In genomic region chr1:12202577-12202976, GRCh38 we compare ENCODE assay signal across 22 cellular contexts. TPM values are rescaled to one million over a fixed set of nuclear protein-coding genes. Genes with fewer than 3 reads are reported as not detected.
DNase-seq lines count a peak whose midpoint lies in the region; ATAC-seq and TF ChIP-seq lines count a peak whose summit lies in the region.
"Had no signal": no experiment of that assay in that cellular context is flagged by ENCODE, and none has a peak within 500 bp of the region (broad histone marks: within the 10 kb centered on the region; RNA-seq: fewer than 3 reads in every experiment).

No MANE protein-coding gene starts in this region.

- H3K4me1 ChIP-seq in foreskin keratinocyte, result no peaks in the 10 kb centered on the region

- peaks cover 6% of the 10 kb centered on the region for H3K27me3 ChIP-seq in foreskin keratinocyte
- H3K27me3 ChIP-seq: cardiac muscle cell, left lung, vagina had no signal

- no peak for TF ChIP-seq CTCF in endothelial cell (IDR thresholded peaks at IDR 0.05; ENCODE audit: unreplicated experiment)
- TF ChIP-seq CTCF in foreskin keratinocyte (conservative IDR thresholded peaks at IDR 0.05), result no peak

- H3K27ac ChIP-seq in foreskin keratinocyte, result no peak overlapping the region
- H3K27ac ChIP-seq: C4-2B, cardiac muscle cell, left lung, vagina had no signal

- intact Hi-C loops in activated naive CD4-positive, alpha-beta T cell treated with anti-CD3 and anti-CD28 coated beads for 36 hours (cut with micrococcal nuclease), result no loop called here

- CTCF ChIA-PET in activated naive CD4-positive, alpha-beta T cell treated with anti-CD3 and anti-CD28 coated beads for 36 hours (lab: Charles Lee), result interaction anchor here (0.7 to 13.7 kb wide), 2 partner anchors 24 to 80 kb away, joined by 3 to 301 read pairs; no protein-coding TSS in a partner anchor
- CTCF ChIA-PET in activated CD4-positive, alpha-beta memory T cell treated with anti-CD3 and anti-CD28 coated beads, Interleukin-2, amount 10 ng/mL, durations not matched to agents 7 days and 5 days (lab: Charles Lee), result interaction anchor here (0.6 to 12.9 kb wide), 3 partner anchors 20 to 85 kb away, joined by 3 to 172 read pairs (median 3); no protein-coding TSS in a partner anchor

- H3K4me1 Mint-ChIP-seq in activated naive CD4-positive, alpha-beta T cell treated with anti-CD3 and anti-CD28 coated beads for 36 hours (ENCODE audit: low read depth), result peaks cover 38% of the 10 kb centered on the region
- H3K4me1 Mint-ChIP-seq in activated CD4-positive, alpha-beta memory T cell treated with anti-CD3 and anti-CD28 coated beads, Interleukin-2, amount 10 ng/mL, durations not matched to agents 7 days and 5 days, result peaks cover 61% of the 10 kb centered on the region
- H3K4me1 Mint-ChIP-seq in endothelial cell (ENCODE audit: unreplicated experiment), result no peaks in the 10 kb centered on the region
- H3K4me1 Mint-ChIP-seq in stimulated activated naive CD8-positive, alpha-beta T cell treated with anti-CD3 and anti-CD28 coated beads, Interleukin-15, amount 100 ng/mL, for 72 hours, result peaks cover 99% of the 10 kb centered on the region

- H3K27me3 Mint-ChIP-seq in activated naive CD4-positive, alpha-beta T cell treated with anti-CD3 and anti-CD28 coated beads for 36 hours (ENCODE audit: low read depth), result no peaks in the 10 kb centered on the region
- H3K27me3 Mint-ChIP-seq in activated CD4-positive, alpha-beta memory T cell treated with anti-CD3 and anti-CD28 coated beads, Interleukin-2, amount 10 ng/mL, durations not matched to agents 7 days and 5 days, result no peaks in the 10 kb centered on the region
- peaks cover 5% of the 10 kb centered on the region for H3K27me3 Mint-ChIP-seq in endothelial cell (ENCODE audit: unreplicated experiment)
- no peaks in the 10 kb centered on the region for H3K27me3 Mint-ChIP-seq in stimulated activated naive CD8-positive, alpha-beta T cell treated with anti-CD3 and anti-CD28 coated beads, Interleukin-15, amount 100 ng/mL, for 72 hours

- H3K27ac Mint-ChIP-seq in activated naive CD4-positive, alpha-beta T cell treated with anti-CD3 and anti-CD28 coated beads for 36 hours, result peak overlapping the region; percentile 74
- H3K27ac Mint-ChIP-seq in activated CD4-positive, alpha-beta memory T cell treated with anti-CD3 and anti-CD28 coated beads, Interleukin-2, amount 10 ng/mL, durations not matched to agents 7 days and 5 days, result peak overlapping the region; percentile 36
- H3K27ac Mint-ChIP-seq in endothelial cell (ENCODE audit: unreplicated experiment), result no peak overlapping the region
- H3K27ac Mint-ChIP-seq in stimulated activated naive CD8-positive, alpha-beta T cell treated with anti-CD3 and anti-CD28 coated beads, Interleukin-15, amount 100 ng/mL, for 72 hours, result peak overlapping the region; percentile 82 to 88

- POLR2A ChIA-PET in activated CD4-positive, alpha-beta memory T cell treated with anti-CD3 and anti-CD28 coated beads, Interleukin-2, amount 10 ng/mL, durations not matched to agents 7 days and 5 days (lab: Charles Lee), result interaction anchor here (1.0 to 2.3 kb wide), 4 partner anchors 25 to 88 kb away, joined by 3 to 8 read pairs (median 6); no protein-coding TSS in a partner anchor

- DNase-seq in activated naive CD4-positive, alpha-beta T cell treated with anti-CD3 and anti-CD28 coated beads for 36 hours, result no peak
- DNase-seq in activated naive CD4-positive, alpha-beta T cell (lab: John Stamatoyannopoulos, UW), result no peak
- DNase-seq in activated CD4-positive, alpha-beta memory T cell treated with anti-CD3 and anti-CD28 coated beads, Interleukin-2, amount 10 ng/mL, durations not matched to agents 7 days and 5 days, result no peak
- no peak for DNase-seq in endothelial cell (ENCODE audit: low spot score)
- no peak for DNase-seq in stimulated activated naive CD8-positive, alpha-beta T cell treated with anti-CD3 and anti-CD28 coated beads, Interleukin-15, amount 100 ng/mL, for 72 hours
- DNase-seq in NCI-H1092 (lab: John Stamatoyannopoulos, UW), result no peak
- no peak for DNase-seq in foreskin keratinocyte
- DNase-seq: ACHN; activated CD4-positive, alpha-beta T cell treated with anti-CD3 and anti-CD28 coated beads for 4 hours; activated T-cell treated with anti-CD3 and anti-CD28 coated beads, Interleukin-2, amount 50 U/mL, for 48 hours; amygdala; DMS153; left lung; NCI-H146; NCI-H2171; NCI-H69; OCI-M1; stimulated activated CD8-positive, alpha-beta memory T cell treated with anti-CD3 and anti-CD28 coated beads, Interleukin-4, amount 100 ng/mL, for 48 hours had no signal

- H3K4me3 Mint-ChIP-seq in activated naive CD4-positive, alpha-beta T cell treated with anti-CD3 and anti-CD28 coated beads for 36 hours, result no peak overlapping the region
- no peak overlapping the region for H3K4me3 Mint-ChIP-seq in activated CD4-positive, alpha-beta memory T cell treated with anti-CD3 and anti-CD28 coated beads, Interleukin-2, amount 10 ng/mL, durations not matched to agents 7 days and 5 days
- H3K4me3 Mint-ChIP-seq in endothelial cell (ENCODE audit: unreplicated experiment), result peak overlapping the region; percentile 60
- H3K4me3 Mint-ChIP-seq in stimulated activated naive CD8-positive, alpha-beta T cell treated with anti-CD3 and anti-CD28 coated beads, Interleukin-15, amount 100 ng/mL, for 72 hours, result peak overlapping the region; percentile 2 to 56

- H3K36me3 Mint-ChIP-seq in activated naive CD4-positive, alpha-beta T cell treated with anti-CD3 and anti-CD28 coated beads for 36 hours (ENCODE audit: low read depth), result peaks cover 17% of the 10 kb centered on the region
- peaks cover 77% of the 10 kb centered on the region for H3K36me3 Mint-ChIP-seq in activated CD4-positive, alpha-beta memory T cell treated with anti-CD3 and anti-CD28 coated beads, Interleukin-2, amount 10 ng/mL, durations not matched to agents 7 days and 5 days (ENCODE audit: low read depth)
- H3K36me3 Mint-ChIP-seq in endothelial cell (ENCODE audit: low read depth, unreplicated experiment), result peaks cover 25% of the 10 kb centered on the region

- H3K9me3 Mint-ChIP-seq in activated naive CD4-positive, alpha-beta T cell treated with anti-CD3 and anti-CD28 coated beads for 36 hours, result no peaks in the 10 kb centered on the region
- no peaks in the 10 kb centered on the region for H3K9me3 Mint-ChIP-seq in activated CD4-positive, alpha-beta memory T cell treated with anti-CD3 and anti-CD28 coated beads, Interleukin-2, amount 10 ng/mL, durations not matched to agents 7 days and 5 days
- H3K9me3 Mint-ChIP-seq in endothelial cell (ENCODE audit: unreplicated experiment), result no peaks in the 10 kb centered on the region
- no peaks in the 10 kb centered on the region for H3K9me3 Mint-ChIP-seq in stimulated activated naive CD8-positive, alpha-beta T cell treated with anti-CD3 and anti-CD28 coated beads, Interleukin-15, amount 100 ng/mL, for 72 hours

- no peak for ATAC-seq in stimulated activated naive CD8-positive, alpha-beta T cell treated with anti-CD3 and anti-CD28 coated beads, Interleukin-15, amount 100 ng/mL, for 72 hours
- no peak for ATAC-seq in HG02970 (IDR thresholded peaks at IDR 0.05; ENCODE audit: low FRiP score, unreplicated experiment)
- no peak for ATAC-seq in foreskin keratinocyte
- ATAC-seq: left lung had no signal

RNA-seq across cellular contexts. Expression of gene VPS13D, which starts 27.3 kb away (rescaled TPM):
- 10 to 100 TPM; 20.0 to 23.3 TPM for total RNA-seq in activated naive CD4-positive, alpha-beta T cell treated with anti-CD3 and anti-CD28 coated beads for 36 hours
- 10 to 100 TPM; 28.1 to 31.4 TPM for total RNA-seq in activated CD4-positive, alpha-beta memory T cell treated with anti-CD3 and anti-CD28 coated beads, Interleukin-2, amount 10 ng/mL, durations not matched to agents 7 days and 5 days
- 37.8 TPM for total RNA-seq in endothelial cell (ENCODE audit: unreplicated experiment)
- 22.7 and 24.3 TPM in 2 replicates for total RNA-seq in foreskin keratinocyte
- polyA plus RNA-seq in foreskin keratinocyte, result 7.6 and 7.9 TPM in 2 replicates

RNA-seq across cellular contexts. Expression of gene TNFRSF1B, which starts 35.8 kb away (rescaled TPM):
- 10 to 100 TPM; 69.4 to 75.7 TPM for total RNA-seq in activated naive CD4-positive, alpha-beta T cell treated with anti-CD3 and anti-CD28 coated beads for 36 hours
- 100 to 1,000 TPM; 434 to 447 TPM for total RNA-seq in activated CD4-positive, alpha-beta memory T cell treated with anti-CD3 and anti-CD28 coated beads, Interleukin-2, amount 10 ng/mL, durations not matched to agents 7 days and 5 days
- 142 TPM for total RNA-seq in endothelial cell (ENCODE audit: unreplicated experiment)
- total RNA-seq in foreskin keratinocyte, result 0.07 and 0.14 TPM in 2 replicates
- 0.02 and 0.03 TPM in 2 replicates for polyA plus RNA-seq in foreskin keratinocyte
- polyA plus RNA-seq: cardiac muscle cell had no signal

Comparison
In these comparisons a context has a peak if more than half of its experiments do, and no peak if none do; other contexts are left out.
1. H3K4me3 Mint-ChIP-seq: peak in endothelial cell (single experiment) and stimulated activated naive CD8-positive, alpha-beta T cell treated with anti-CD3 and anti-CD28 coated beads, Interleukin-15, amount 100 ng/mL, for 72 hours (2 of 2); none in activated naive CD4-positive, alpha-beta T cell treated with anti-CD3 and anti-CD28 coated beads for 36 hours (single experiment) and activated CD4-positive, alpha-beta memory T cell treated with anti-CD3 and anti-CD28 coated beads, Interleukin-2, amount 10 ng/mL, durations not matched to agents 7 days and 5 days (single experiment).
2. RNA of gene TNFRSF1B, which starts 35.8 kb away (total RNA-seq): 434 to 447 TPM in activated CD4-positive, alpha-beta memory T cell treated with anti-CD3 and anti-CD28 coated beads, Interleukin-2, amount 10 ng/mL, durations not matched to agents 7 days and 5 days, 142 TPM in endothelial cell (single experiment) and 69.4 to 75.7 TPM in activated naive CD4-positive, alpha-beta T cell treated with anti-CD3 and anti-CD28 coated beads for 36 hours; 0.07 to 0.14 TPM in foreskin keratinocyte; every median in the first group is over 10 times any median in the second.